ENCODE assay signal across 1 cellular context in the genomic region with DNA sequence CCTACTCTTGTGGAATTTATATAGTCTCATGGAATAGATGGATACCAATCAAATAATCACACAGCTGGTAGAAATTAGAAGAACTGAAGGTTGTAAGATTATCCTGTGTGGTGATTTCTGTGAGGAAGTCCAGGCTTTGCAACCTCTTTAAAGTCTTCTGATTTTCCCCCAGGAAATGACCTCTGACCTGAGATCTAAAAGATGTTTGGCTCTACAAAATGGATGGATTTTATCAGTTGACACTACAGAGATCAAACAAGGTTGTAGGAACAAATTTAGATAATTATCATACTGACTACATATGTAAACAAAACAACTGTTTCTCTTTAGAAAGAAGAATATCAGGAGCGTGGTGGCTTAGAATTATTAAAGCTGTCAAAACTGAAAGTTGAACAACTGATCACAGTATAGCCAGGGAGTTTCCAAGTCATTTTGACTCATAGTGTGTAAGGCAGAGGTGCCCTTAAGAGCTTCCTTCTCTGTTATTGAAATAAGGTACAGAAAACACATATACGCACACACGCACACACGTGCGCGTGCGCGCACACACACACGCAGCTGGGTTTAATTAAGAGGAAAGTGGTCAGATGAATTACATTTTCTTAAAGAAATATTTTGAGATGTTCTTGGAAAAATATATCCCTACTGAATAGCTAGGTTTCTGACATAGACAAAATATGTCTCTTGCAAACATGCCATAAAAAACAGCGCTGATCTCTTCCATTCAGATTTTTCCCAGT.
TF ChIP-seq lines count a peak whose summit lies in the region.

No MANE protein-coding gene starts in this region.

TF ChIP-seq in GM12878, 131 proteins besides CTCF, POLR2A, EP300 and RAD21 (continued from another document):
- TF ChIP-seq NFIC (IDR thresholded peaks at IDR 0.05; ENCODE audit: low read depth, low read length), result peak; percentile 82
- peak; percentile 86 for TF ChIP-seq CBX5 (IDR thresholded peaks at IDR 0.05; ENCODE audit: low read depth)
- no peak for TF ChIP-seq NKRF (conservative IDR thresholded peaks at IDR 0.05)
- TF ChIP-seq WRNIP1 (IDR thresholded peaks at IDR 0.05; ENCODE audit: borderline replicate concordance, low read depth, low read length), result no peak
- TF ChIP-seq E2F8 (IDR thresholded peaks at IDR 0.05; ENCODE audit: low read depth, partially characterized antibody), result no peak
- peak; percentile 37; the same call in 1 of the 2 replicates for TF ChIP-seq LARP7 (IDR thresholded peaks at IDR 0.05)
- TF ChIP-seq, protein P1, sequence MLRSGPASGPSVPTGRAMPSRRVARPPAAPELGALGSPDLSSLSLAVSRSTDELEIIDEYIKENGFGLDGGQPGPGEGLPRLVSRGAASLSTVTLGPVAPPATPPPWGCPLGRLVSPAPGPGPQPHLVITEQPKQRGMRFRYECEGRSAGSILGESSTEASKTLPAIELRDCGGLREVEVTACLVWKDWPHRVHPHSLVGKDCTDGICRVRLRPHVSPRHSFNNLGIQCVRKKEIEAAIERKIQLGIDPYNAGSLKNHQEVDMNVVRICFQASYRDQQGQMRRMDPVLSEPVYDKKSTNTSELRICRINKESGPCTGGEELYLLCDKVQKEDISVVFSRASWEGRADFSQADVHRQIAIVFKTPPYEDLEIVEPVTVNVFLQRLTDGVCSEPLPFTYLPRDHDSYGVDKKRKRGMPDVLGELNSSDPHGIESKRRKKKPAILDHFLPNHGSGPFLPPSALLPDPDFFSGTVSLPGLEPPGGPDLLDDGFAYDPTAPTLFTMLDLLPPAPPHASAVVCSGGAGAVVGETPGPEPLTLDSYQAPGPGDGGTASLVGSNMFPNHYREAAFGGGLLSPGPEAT (IDR thresholded peaks at IDR 0.05; ENCODE audit: low read depth), result peak; percentile 96
- no peak; the same call in 1 of the 2 replicates for TF ChIP-seq BACH1 (IDR thresholded peaks at IDR 0.05; ENCODE audit: borderline replicate concordance)
- TF ChIP-seq, protein P2, sequence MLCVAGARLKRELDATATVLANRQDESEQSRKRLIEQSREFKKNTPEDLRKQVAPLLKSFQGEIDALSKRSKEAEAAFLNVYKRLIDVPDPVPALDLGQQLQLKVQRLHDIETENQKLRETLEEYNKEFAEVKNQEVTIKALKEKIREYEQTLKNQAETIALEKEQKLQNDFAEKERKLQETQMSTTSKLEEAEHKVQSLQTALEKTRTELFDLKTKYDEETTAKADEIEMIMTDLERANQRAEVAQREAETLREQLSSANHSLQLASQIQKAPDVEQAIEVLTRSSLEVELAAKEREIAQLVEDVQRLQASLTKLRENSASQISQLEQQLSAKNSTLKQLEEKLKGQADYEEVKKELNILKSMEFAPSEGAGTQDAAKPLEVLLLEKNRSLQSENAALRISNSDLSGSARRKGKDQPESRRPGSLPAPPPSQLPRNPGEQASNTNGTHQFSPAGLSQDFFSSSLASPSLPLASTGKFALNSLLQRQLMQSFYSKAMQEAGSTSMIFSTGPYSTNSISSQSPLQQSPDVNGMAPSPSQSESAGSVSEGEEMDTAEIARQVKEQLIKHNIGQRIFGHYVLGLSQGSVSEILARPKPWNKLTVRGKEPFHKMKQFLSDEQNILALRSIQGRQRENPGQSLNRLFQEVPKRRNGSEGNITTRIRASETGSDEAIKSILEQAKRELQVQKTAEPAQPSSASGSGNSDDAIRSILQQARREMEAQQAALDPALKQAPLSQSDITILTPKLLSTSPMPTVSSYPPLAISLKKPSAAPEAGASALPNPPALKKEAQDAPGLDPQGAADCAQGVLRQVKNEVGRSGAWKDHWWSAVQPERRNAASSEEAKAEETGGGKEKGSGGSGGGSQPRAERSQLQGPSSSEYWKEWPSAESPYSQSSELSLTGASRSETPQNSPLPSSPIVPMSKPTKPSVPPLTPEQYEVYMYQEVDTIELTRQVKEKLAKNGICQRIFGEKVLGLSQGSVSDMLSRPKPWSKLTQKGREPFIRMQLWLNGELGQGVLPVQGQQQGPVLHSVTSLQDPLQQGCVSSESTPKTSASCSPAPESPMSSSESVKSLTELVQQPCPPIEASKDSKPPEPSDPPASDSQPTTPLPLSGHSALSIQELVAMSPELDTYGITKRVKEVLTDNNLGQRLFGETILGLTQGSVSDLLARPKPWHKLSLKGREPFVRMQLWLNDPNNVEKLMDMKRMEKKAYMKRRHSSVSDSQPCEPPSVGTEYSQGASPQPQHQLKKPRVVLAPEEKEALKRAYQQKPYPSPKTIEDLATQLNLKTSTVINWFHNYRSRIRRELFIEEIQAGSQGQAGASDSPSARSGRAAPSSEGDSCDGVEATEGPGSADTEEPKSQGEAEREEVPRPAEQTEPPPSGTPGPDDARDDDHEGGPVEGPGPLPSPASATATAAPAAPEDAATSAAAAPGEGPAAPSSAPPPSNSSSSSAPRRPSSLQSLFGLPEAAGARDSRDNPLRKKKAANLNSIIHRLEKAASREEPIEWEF (IDR thresholded peaks at IDR 0.05; ENCODE audit: insufficient replicate concordance, low read depth, low read length), result peak; percentile 59
- no peak for TF ChIP-seq SREBF2 (IDR thresholded peaks at IDR 0.05; ENCODE audit: low read length)
- TF ChIP-seq, protein P3, sequence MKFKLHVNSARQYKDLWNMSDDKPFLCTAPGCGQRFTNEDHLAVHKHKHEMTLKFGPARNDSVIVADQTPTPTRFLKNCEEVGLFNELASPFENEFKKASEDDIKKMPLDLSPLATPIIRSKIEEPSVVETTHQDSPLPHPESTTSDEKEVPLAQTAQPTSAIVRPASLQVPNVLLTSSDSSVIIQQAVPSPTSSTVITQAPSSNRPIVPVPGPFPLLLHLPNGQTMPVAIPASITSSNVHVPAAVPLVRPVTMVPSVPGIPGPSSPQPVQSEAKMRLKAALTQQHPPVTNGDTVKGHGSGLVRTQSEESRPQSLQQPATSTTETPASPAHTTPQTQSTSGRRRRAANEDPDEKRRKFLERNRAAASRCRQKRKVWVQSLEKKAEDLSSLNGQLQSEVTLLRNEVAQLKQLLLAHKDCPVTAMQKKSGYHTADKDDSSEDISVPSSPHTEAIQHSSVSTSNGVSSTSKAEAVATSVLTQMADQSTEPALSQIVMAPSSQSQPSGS (IDR thresholded peaks at IDR 0.05; ENCODE audit: low read length), result peak; percentile 88
- TF ChIP-seq GABPA (IDR thresholded peaks at IDR 0.05; ENCODE audit: low read depth), result peak; percentile 43; the same call in 1 of the 2 replicates
- TF ChIP-seq BRCA1 (IDR thresholded peaks at IDR 0.05; ENCODE audit: low read depth, low read length), result no peak
- TF ChIP-seq CBX3 (IDR thresholded peaks at IDR 0.05; ENCODE audit: borderline replicate concordance, low read depth), result no peak
- no peak for TF ChIP-seq HCFC1 (IDR thresholded peaks at IDR 0.05; ENCODE audit: low read length)
- TF ChIP-seq TCF3 (IDR thresholded peaks at IDR 0.05; ENCODE audit: borderline replicate concordance, insufficient read depth, low read depth, low read length), result peak; percentile 47; the same call in 1 of the 2 replicates
- no peak for TF ChIP-seq KAT2A (conservative IDR thresholded peaks at IDR 0.05; ENCODE audit: control insufficient read depth, low read depth, low read length)
- peak; percentile 68 to 76; a peak in 3 of 4 replicates for TF ChIP-seq IKZF2 (IDR thresholded peaks at IDR 0.05)
- peak; percentile 65 for TF ChIP-seq IKZF1 (conservative IDR thresholded peaks at IDR 0.05)
- TF ChIP-seq NR2C1 (IDR thresholded peaks at IDR 0.05), result peak; percentile 90
- no peak for TF ChIP-seq RB1 (IDR thresholded peaks at IDR 0.05; ENCODE audit: borderline replicate concordance)
- no peak for TF ChIP-seq ZSCAN29 (IDR thresholded peaks at IDR 0.05)
- no peak for TF ChIP-seq SMAD5 (IDR thresholded peaks at IDR 0.05; ENCODE audit: low read depth)
- TF ChIP-seq ZNF592 (IDR thresholded peaks at IDR 0.05), result no peak; the same call in none of the 2 replicates
- TF ChIP-seq KDM1A (IDR thresholded peaks at IDR 0.05; ENCODE audit: borderline replicate concordance), result no peak
- no peak; the same call in 1 of the 2 replicates for TF ChIP-seq CREM (IDR thresholded peaks at IDR 0.05; ENCODE audit: low read depth)
